Comparison of ENCODE assay signal across 8 cellular contexts in the genomic region with DNA sequence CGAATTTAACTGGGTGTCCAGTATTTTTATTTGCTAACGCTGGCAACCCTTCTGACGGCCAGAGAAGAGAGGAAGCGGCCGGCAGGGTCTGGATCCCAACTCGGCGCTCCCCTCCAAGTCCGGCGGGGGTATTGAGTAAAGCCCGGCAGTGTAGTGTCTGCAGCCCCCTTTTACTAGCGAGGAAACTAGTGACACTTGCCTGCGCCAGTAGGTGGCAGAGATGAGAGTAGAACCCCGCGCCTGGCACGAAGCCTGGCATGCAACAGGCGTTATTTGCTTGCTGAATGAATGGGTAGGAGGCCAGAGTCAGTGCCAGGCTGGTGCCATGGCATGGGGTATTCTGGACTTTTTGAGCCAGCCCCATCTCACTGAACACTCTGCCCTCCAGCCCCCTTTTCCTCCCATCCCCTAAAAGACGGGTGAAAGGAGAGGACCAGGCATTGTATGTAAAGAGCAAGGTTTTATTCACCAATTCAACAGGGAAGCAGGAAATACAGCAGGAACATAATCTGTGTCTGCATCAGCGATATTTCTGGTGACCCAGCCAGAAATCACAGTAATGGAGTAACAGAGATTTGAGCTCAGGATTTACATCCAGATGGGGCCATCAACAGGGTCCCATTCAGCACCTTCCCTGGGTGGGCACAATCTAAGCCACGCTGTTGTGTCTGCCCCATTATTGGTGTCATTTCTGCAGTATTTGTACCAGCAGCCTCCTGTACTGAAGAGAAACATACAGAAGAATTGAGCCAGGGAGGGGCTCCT. TPM values are rescaled to one million over a fixed set of nuclear protein-coding genes. Genes with fewer than 3 reads are reported as not detected.
DNase-seq lines count a peak whose midpoint lies in the region; ATAC-seq, FAIRE-seq and TF ChIP-seq lines count a peak whose summit lies in the region.

No MANE protein-coding gene starts in this region.

- H3K4me1 ChIP-seq in smooth muscle cell (ENCODE audit: low read depth) = peaks cover 12% of the 10 kb centered on the region

- peak overlapping the region; percentile 74 for H3K4me3 ChIP-seq in bronchial epithelial cell (ENCODE audit: low read depth, low read length)
- peak overlapping the region; percentile 67 for H3K4me3 ChIP-seq in smooth muscle cell

- peak overlapping the region; percentile 87 for H3K4me2 ChIP-seq in smooth muscle cell

- H3K27ac Mint-ChIP-seq in activated B cell treated with CpG ODN at 0.5 μM for 24 hours (peak overlapping the region; percentile 95), immature natural killer cell (peak overlapping the region; percentile 62 to 98 (median 94))

- H3K27me3 ChIP-seq in bronchial epithelial cell (ENCODE audit: control insufficient read depth, insufficient read depth, low read length) (no peaks in the 10 kb centered on the region), smooth muscle cell (ENCODE audit: low read depth) (no peaks in the 10 kb centered on the region)

- H4K20me1 ChIP-seq in smooth muscle cell (ENCODE audit: low read depth) = no peaks in the 10 kb centered on the region

- ATAC-seq in HG02885 (IDR thresholded peaks at IDR 0.05; ENCODE audit: poor library complexity, unreplicated experiment) (peak; percentile 33), activated B cell treated with CpG ODN at 0.5 μM for 24 hours (ENCODE audit: low read depth) (peak; percentile 56), HG02763 (IDR thresholded peaks at IDR 0.05; ENCODE audit: unreplicated experiment) (no peak)

- H3K4me3 Mint-ChIP-seq in activated B cell treated with CpG ODN at 0.5 μM for 24 hours (peak overlapping the region; percentile 99), immature natural killer cell (peak overlapping the region; percentile 98 to 99 (median 99))

- POLR2A ChIA-PET in activated B cell treated with CpG ODN at 0.5 μM for 24 hours (lab: Charles Lee) = interaction anchor here (0.6 to 6.4 kb wide), 14 partner anchors 10 to 389 kb away, joined by 3 to 70 read pairs (median 4); a partner anchor contains a TSS

- H3K36me3 ChIP-seq in bronchial epithelial cell (ENCODE audit: control insufficient read depth, insufficient read depth, low read length) = peaks cover 7% of the 10 kb centered on the region
- no peaks in the 10 kb centered on the region for H3K36me3 ChIP-seq in smooth muscle cell (ENCODE audit: low read depth)

- CTCF ChIA-PET in activated B cell treated with CpG ODN at 0.5 μM for 24 hours (lab: Charles Lee) = interaction anchor here (1.4 to 3.9 kb wide), 5 partner anchors 23 to 274 kb away, joined by 3 to 15 read pairs (median 4); no protein-coding TSS in a partner anchor

- peaks cover 4% of the 10 kb centered on the region for H3F3A ChIP-seq in smooth muscle cell (ENCODE audit: low read depth)

- DNase-seq in DMS 273 treated with DMSO at 0.1 percent for 48 hours (lab: John Stamatoyannopoulos, UW) (peak; percentile 65), NCI-H2196 treated with DMSO at 0.1 percent for 48 hours (lab: John Stamatoyannopoulos, UW; ENCODE audit: unreplicated experiment) (peak; percentile 52), activated B cell treated with CpG ODN at 0.5 μM for 24 hours (peak; percentile 63), bronchial epithelial cell (ENCODE audit: low read depth) (peak; percentile 72), immature natural killer cell (peak; percentile 54 to 66 (median 64)), smooth muscle cell (lab: John Stamatoyannopoulos, UW; ENCODE audit: unreplicated experiment) (peak; percentile 44)

- TF ChIP-seq CTCF in activated B cell treated with CpG ODN at 0.5 μM for 24 hours (IDR thresholded peaks at IDR 0.05) (peak; percentile 25), bronchial epithelial cell (IDR thresholded peaks at IDR 0.05; ENCODE audit: insufficient read depth, low read length, severe bottlenecking) (peak; percentile 84), smooth muscle cell (IDR thresholded peaks at IDR 0.05; ENCODE audit: borderline replicate concordance, insufficient read depth, poor library complexity, severe bottlenecking) (peak; percentile 49)

- H3K36me3 Mint-ChIP-seq in activated B cell treated with CpG ODN at 0.5 μM for 24 hours (ENCODE audit: low read depth) (peaks cover 20% of the 10 kb centered on the region), immature natural killer cell (peaks cover 9 to 10% (median 9%) of the 10 kb centered on the region in 3 donors)

- no peaks in the 10 kb centered on the region for H3K27me3 Mint-ChIP-seq in activated B cell treated with CpG ODN at 0.5 μM for 24 hours
- peaks cover 9 to 18% (median 11%) of the 10 kb centered on the region in 3 donors for H3K27me3 Mint-ChIP-seq in immature natural killer cell (ENCODE audit: low read depth in 3 of 3)

- H3K9ac ChIP-seq in smooth muscle cell (ENCODE audit: low read depth) = peak overlapping the region; percentile 66

- peaks cover 15% of the 10 kb centered on the region for H3K79me2 ChIP-seq in smooth muscle cell (ENCODE audit: low read depth)

- H3K9me3 Mint-ChIP-seq in activated B cell treated with CpG ODN at 0.5 μM for 24 hours (no peaks in the 10 kb centered on the region), immature natural killer cell (no peaks in the 10 kb centered on the region)

- peak overlapping the region; percentile 50 for H2AFZ ChIP-seq in smooth muscle cell (ENCODE audit: low read depth)

- FAIRE-seq in bronchial epithelial cell (lab: Jason Lieb, UNC) = no peak

- H3K9me3 ChIP-seq in smooth muscle cell (replicated peaks; ENCODE audit: low read depth) = no peaks in the 10 kb centered on the region

- peaks cover 45% of the 10 kb centered on the region for H3K4me1 Mint-ChIP-seq in activated B cell treated with CpG ODN at 0.5 μM for 24 hours
- peaks cover 44 to 69% of the 10 kb centered on the region in 2 donors for H3K4me1 Mint-ChIP-seq in immature natural killer cell

- 13% methylated on average over 19 of the region's 19 CpGs for WGBS in smooth muscle cell (ENCODE audit: low lambda C conversion rate)

- intact Hi-C loops in activated B cell treated with CpG ODN at 0.5 μM for 24 hours (cut with micrococcal nuclease) = loop anchor here (1.0 to 10.0 kb wide), 10 partner anchors 24 to 390 kb away; a partner anchor contains a TSS

- H3K27ac ChIP-seq in smooth muscle cell (ENCODE audit: low read depth) = peak overlapping the region; percentile 88

RNA-seq across cellular contexts. Expression of a gene that starts 0.8 kb away (rescaled TPM):
- 34.9 and 38.9 TPM in 2 replicates for total RNA-seq in activated B cell treated with CpG ODN at 0.5 μM for 24 hours
- total RNA-seq in bronchial epithelial cell = 24.0 and 31.0 TPM in 2 replicates
- 10 to 100 TPM; 11.4 to 22.5 (median 17.0) TPM for polyA plus RNA-seq in immature natural killer cell
- total RNA-seq in smooth muscle cell = 12.3 and 18.9 TPM in 2 replicates
- polyA plus RNA-seq in smooth muscle cell = 19.4 and 28.9 TPM in 2 replicates

RNA-seq across cellular contexts. Expression of a gene that starts 3.1 kb away (rescaled TPM):
- total RNA-seq in activated B cell treated with CpG ODN at 0.5 μM for 24 hours (2.9 and 3.8 TPM in 2 replicates), bronchial epithelial cell (1.1 and 1.5 TPM in 2 replicates), smooth muscle cell (2.1 and 4.3 TPM in 2 replicates)
- polyA plus RNA-seq in immature natural killer cell (10 to 100 TPM in 1 of 3 donors, 1 to 10 TPM in 2; 3.2 to 10.8 (median 10.0) TPM), smooth muscle cell (6.5 and 12.7 TPM in 2 replicates)

RNA-seq across cellular contexts. Expression of a gene that starts 54.1 kb away (rescaled TPM):
- total RNA-seq in activated B cell treated with CpG ODN at 0.5 μM for 24 hours (16.0 and 18.7 TPM in 2 replicates), bronchial epithelial cell (4.7 and 7.4 TPM in 2 replicates), smooth muscle cell (15.4 and 21.7 TPM in 2 replicates)
- polyA plus RNA-seq in immature natural killer cell (10 to 100 TPM in 1 of 3 donors, 1 to 10 TPM in 2; 5.8 to 14.7 (median 6.8) TPM), smooth muscle cell (6.9 and 12.6 TPM in 2 replicates)

Comparison
In these comparisons a context has a peak if more than half of its experiments do, and no peak if none do; other contexts are left out.
1. CTCF ChIP-seq: peak in every context shown above with its lines; median percentile 84 in bronchial epithelial cell; 49 in smooth muscle cell; 25 in activated B cell treated with CpG ODN at 0.5 μM for 24 hours.